13 cellular contexts compared by ENCODE assay signal in genomic region chr21:43209575-43210453, GRCh38. TPM values are rescaled to one million over a fixed set of nuclear protein-coding genes. Genes with fewer than 3 reads are reported as not detected.
A peak's percentile ranks its signal among the peaks of the same experiment; 100 is the strongest.
DNase-seq lines count a peak whose midpoint lies in the region; ATAC-seq and TF ChIP-seq lines count a peak whose summit lies in the region.
"Had no signal": no experiment of that assay in that cellular context is flagged by ENCODE, and none has a peak within 500 bp of the region (broad histone marks: within the 10 kb centered on the region; RNA-seq: fewer than 3 reads in every experiment).

No MANE protein-coding gene starts in this region.

- TF ChIP-seq EP300 in suprapubic skin (IDR thresholded peaks at IDR 0.05) = no peak

- TF ChIP-seq CTCF in WERI-Rb-1 (IDR thresholded peaks at IDR 0.05; ENCODE audit: low read depth, low read length) (no peak), right atrium auricular region (IDR thresholded peaks at IDR 0.05) (no peak), suprapubic skin (IDR thresholded peaks at IDR 0.05) (no peak)

- no peak for TF ChIP-seq POLR2A in suprapubic skin (IDR thresholded peaks at IDR 0.05)

- WGBS in suprapubic skin = 93% methylated on average over 14 of the region's 36 CpGs

- no peak for ATAC-seq in HG03095 (IDR thresholded peaks at IDR 0.05; ENCODE audit: unreplicated experiment)
- ATAC-seq: gastroesophageal sphincter had no signal

- no peaks in the 10 kb centered on the region for H3K9me3 ChIP-seq in WERI-Rb-1 (ENCODE audit: severe bottlenecking)
- H3K9me3 ChIP-seq in right atrium auricular region = no peaks in the 10 kb centered on the region
- no peaks in the 10 kb centered on the region for H3K9me3 ChIP-seq in suprapubic skin
- H3K9me3 ChIP-seq: gastroesophageal sphincter had no signal

- peaks cover 0 to 10% of the 10 kb centered on the region in 2 donors for H3K4me1 ChIP-seq in right atrium auricular region
- no peaks in the 10 kb centered on the region for H3K4me1 ChIP-seq in suprapubic skin

- H3K36me3 ChIP-seq in WERI-Rb-1 (no peaks in the 10 kb centered on the region), right atrium auricular region (no peaks in the 10 kb centered on the region), suprapubic skin (no peaks in the 10 kb centered on the region)
- H3K36me3 ChIP-seq: gastroesophageal sphincter had no signal

- no peak overlapping the region for H3K27ac ChIP-seq in WERI-Rb-1
- H3K27ac ChIP-seq in right atrium auricular region = no peak overlapping the region
- H3K27ac ChIP-seq in suprapubic skin = no peak overlapping the region
- H3K27ac ChIP-seq: gastroesophageal sphincter had no signal

- H3K4me3 ChIP-seq in WERI-Rb-1 (ENCODE audit: low read depth, low read length) (no peak overlapping the region), right atrium auricular region (no peak overlapping the region), suprapubic skin (no peak overlapping the region)
- H3K4me3 ChIP-seq: gastroesophageal sphincter had no signal

- DNase-seq in HPDE6-E6E7 (ENCODE audit: extremely low spot score) (peak; percentile 84), WERI-Rb-1 (peak; percentile 4), right atrium auricular region (ENCODE audit: low spot score) (peak; percentile 74), suprapubic skin (ENCODE audit: low spot score in 2 of 2) (peak; percentile 54 to 75), C1 segment of cervical spinal cord (lab: John Stamatoyannopoulos, UW) (no peak), cortex of kidney (lab: John Stamatoyannopoulos, UW) (no peak)
- DNase-seq: central memory CD4-positive, alpha-beta T cell; KBM-7; NCI-H345; T-helper 1 cell had no signal

- no peaks in the 10 kb centered on the region for H3K27me3 ChIP-seq in WERI-Rb-1 (ENCODE audit: insufficient read depth, low read depth, severe bottlenecking)
- H3K27me3 ChIP-seq in right atrium auricular region = no peaks in the 10 kb centered on the region
- peaks cover 14% of the 10 kb centered on the region for H3K27me3 ChIP-seq in suprapubic skin

RNA-seq across cellular contexts. Expression of gene CRYAA, which starts 41.0 kb away (rescaled TPM):
- total RNA-seq in right atrium auricular region = not detected
- not detected for total RNA-seq in suprapubic skin
- total RNA-seq: gastroesophageal sphincter, mononuclear cell had no signal

Comparison
In these comparisons a context has a peak if more than half of its experiments do, and no peak if none do; other contexts are left out.
1. DNase-seq: peak in HPDE6-E6E7 (single experiment), WERI-Rb-1 (single experiment), right atrium auricular region (single experiment) and suprapubic skin (2 of 2); none in C1 segment of cervical spinal cord (0 of 14) and cortex of kidney (single experiment).